Comparison of ENCODE assay signal across 25 cellular contexts in genomic region chr12:65817866-65818265, GRCh38. TPM values are rescaled to one million over a fixed set of nuclear protein-coding genes. Genes with fewer than 3 reads are reported as not detected.
DNase-seq lines count a peak whose midpoint lies in the region; ATAC-seq and TF ChIP-seq lines count a peak whose summit lies in the region.
"Had no signal": no experiment of that assay in that cellular context is flagged by ENCODE, and none has a peak within 500 bp of the region (broad histone marks: within the 10 kb centered on the region; RNA-seq: fewer than 3 reads in every experiment).

No MANE protein-coding gene starts in this region.

- H3K36me3 ChIP-seq in H7 (replicated peaks; ENCODE audit: control insufficient read depth, insufficient read depth, low read length) (no peaks in the 10 kb centered on the region), PC-3 (ENCODE audit: low read depth, low read length) (no peaks in the 10 kb centered on the region), neural progenitor cell (no peaks in the 10 kb centered on the region), transverse colon (no peaks in the 10 kb centered on the region)
- H3K36me3 ChIP-seq: BLaER1 had no signal

- H3K9me3 ChIP-seq in PC-3 (ENCODE audit: low read length) (no peaks in the 10 kb centered on the region), neural progenitor cell (ENCODE audit: low read depth) (no peaks in the 10 kb centered on the region), transverse colon (no peaks in the 10 kb centered on the region)
- H3K9me3 ChIP-seq: Caco-2 had no signal

- H4K20me1 ChIP-seq in PC-3 (ENCODE audit: low read length) = no peaks in the 10 kb centered on the region
- no peaks in the 10 kb centered on the region for H4K20me1 ChIP-seq in neural progenitor cell (ENCODE audit: low read depth)

- H3K27me3 ChIP-seq in H7 (ENCODE audit: control insufficient read depth, insufficient read depth, low read length) (no peaks in the 10 kb centered on the region), PC-3 (ENCODE audit: low read length) (no peaks in the 10 kb centered on the region), neural progenitor cell (no peaks in the 10 kb centered on the region), transverse colon (peaks cover 38% of the 10 kb centered on the region)

- H3K36me3 Mint-ChIP-seq in neural progenitor cell = peaks cover 13% of the 10 kb centered on the region

- H3K27me3 Mint-ChIP-seq in neural progenitor cell (ENCODE audit: insufficient read depth, low read depth) = peaks cover 2% of the 10 kb centered on the region

- in situ Hi-C loops in transverse colon (cut with MboI; ENCODE audit: low pct_ligation_motif_present in 1 of 4, low pct_unique_long_range_greater_than_20kb in 1 of 4, low sequenced_read_pairs in 3 of 4) = no loop called here

- DNase-seq in H7 = peak; percentile 32
- DNase-seq in PC-3 = no peak
- no peak for DNase-seq in epithelial cell of prostate (ENCODE audit: low read depth, low spot score)
- DNase-seq in neural progenitor cell (ENCODE audit: low spot score) = peak; percentile 22
- no peak for DNase-seq in midbrain (lab: John Stamatoyannopoulos, UW)
- DNase-seq in mesenteric fat pad (ENCODE audit: low spot score) = no peak
- DNase-seq in transverse colon = no peak
- DNase-seq in HPDE6-E6E7 (ENCODE audit: extremely low spot score) = no peak
- DNase-seq: Caco-2; CD4-positive, alpha-beta T cell; DMS 273 treated with DMSO at 0.1 percent for 48 hours; DND-41; GOT3; KBM-7; MM.1S; NCI-H1092; NCI-H1436; NCI-H1930; NCI-H226; NCI-H510A treated with DMSO at 0.1 percent for 48 hours; NCI-H748 treated with DMSO at 0.1 percent for 48 hours; SHP77; SW 1271 had no signal

- BruUV-seq in PC-3 (replicated peaks; lab: Mats Ljungman, UMichigan) = no TSS peak

- TF ChIP-seq EP300 in transverse colon (IDR thresholded peaks at IDR 0.05; ENCODE audit: low read depth) = no peak

- peaks cover 5% of the 10 kb centered on the region for H3F3A ChIP-seq in PC-3 (ENCODE audit: low read length, unreplicated experiment)
- H3F3A ChIP-seq in neural progenitor cell (ENCODE audit: low read depth) = peaks cover 21% of the 10 kb centered on the region

- H3K27ac Mint-ChIP-seq in neural progenitor cell = no peak overlapping the region
- H3K27ac Mint-ChIP-seq: CD4-positive, alpha-beta T cell had no signal

- peaks cover 35% of the 10 kb centered on the region for H3K4me1 ChIP-seq in PC-3 (ENCODE audit: insufficient read depth, low read length)
- H3K4me1 ChIP-seq in neural progenitor cell = peaks cover 24% of the 10 kb centered on the region
- H3K4me1 ChIP-seq in transverse colon = peaks cover 0 to 6% (median 1%) of the 10 kb centered on the region in 4 donors
- H3K4me1 ChIP-seq: BLaER1 had no signal

- POLR2A ChIA-PET in PC-3 (lab: Charles Lee; ENCODE audit: unreplicated experiment) = no interaction called here

- H3K79me2 ChIP-seq in PC-3 (ENCODE audit: low read length) (peaks cover 35% of the 10 kb centered on the region), neural progenitor cell (ENCODE audit: low read depth) (peaks cover 26% of the 10 kb centered on the region)

- intact Hi-C loops in PC-3 (cut with micrococcal nuclease) (no loop called here), transverse colon (cut with DNase I; ENCODE audit: low total_unique reads) (no loop called here)

- H3K4me2 ChIP-seq in PC-3 (ENCODE audit: low read length) (no peak overlapping the region), neural progenitor cell (no peak overlapping the region)
- H3K4me2 ChIP-seq: BLaER1 had no signal

- H3K9me2 ChIP-seq in PC-3 (replicated peaks; ENCODE audit: low read length) = no peaks in the 10 kb centered on the region

- peaks cover 4% of the 10 kb centered on the region for H3K9me3 Mint-ChIP-seq in neural progenitor cell
- H3K9me3 Mint-ChIP-seq: CD4-positive, alpha-beta T cell had no signal

- TF ChIP-seq CTCF in PC-3 (conservative IDR thresholded peaks at IDR 0.05; ENCODE audit: low read depth, low read length) = no peak
- TF ChIP-seq CTCF in neural progenitor cell (IDR thresholded peaks at IDR 0.05) = no peak
- no peak for TF ChIP-seq CTCF in transverse colon (IDR thresholded peaks at IDR 0.05)

- no peak overlapping the region for H3K4me3 Mint-ChIP-seq in neural progenitor cell
- H3K4me3 Mint-ChIP-seq: CD4-positive, alpha-beta T cell had no signal

- H2AFZ ChIP-seq in PC-3 (ENCODE audit: low read length) = no peak overlapping the region
- no peak overlapping the region for H2AFZ ChIP-seq in neural progenitor cell (replicated peaks)

- CTCF ChIA-PET in PC-3 (lab: Charles Lee) = no interaction called here

- no peak for ATAC-seq in PC-3
- ATAC-seq: HepG2 had no signal

- WGBS in transverse colon (ENCODE audit: low coverage in 1 of 2), 2 donors = 76% methylated on average over 1 of the region's 1 CpG; no CpG with 5 or more reads in 1 of the 2 donors

- H3K4me3 ChIP-seq in H7 (ENCODE audit: insufficient read depth, low read depth, low read length) (no peak overlapping the region), PC-3 (ENCODE audit: low read length) (no peak overlapping the region), neural progenitor cell (no peak overlapping the region), transverse colon (no peak overlapping the region)
- H3K4me3 ChIP-seq: BLaER1 had no signal

- H3K9ac ChIP-seq in PC-3 (ENCODE audit: low read length) (no peak overlapping the region), neural progenitor cell (no peak overlapping the region)
- H3K9ac ChIP-seq: BLaER1 had no signal

- TF ChIP-seq POLR2A in transverse colon (IDR thresholded peaks at IDR 0.05) = no peak

- H3K27ac ChIP-seq in PC-3 (ENCODE audit: low read length) (peak overlapping the region; percentile 73; the same call in 1 of the 2 replicates), epithelial cell of prostate (peak overlapping the region; percentile 99), neural progenitor cell (no peak overlapping the region), transverse colon (no peak overlapping the region)
- H3K27ac ChIP-seq: BLaER1 had no signal

- H3K4me1 Mint-ChIP-seq in neural progenitor cell = peaks cover 22% of the 10 kb centered on the region

RNA-seq across cellular contexts. Expression of gene HMGA2, which starts 6.4 kb away (rescaled TPM):
- total RNA-seq in H7 (2014; rRNA removed; shearing (Covaris generic)) = 61.1 and 61.9 TPM in 2 replicates
- total RNA-seq in PC-3 (2014; rRNA removed) = 159 and 171 TPM in 2 replicates
- total RNA-seq in neural progenitor cell (ENCODE audit: low replicate concordance) = 136 and 200 TPM in 2 replicates
- total RNA-seq in mesenteric fat pad = not detected
- total RNA-seq in transverse colon = 10 to 100 TPM in 2 of 4 donors, 1 to 10 TPM in 2; 7.4 to 15.7 (median 10.4) TPM
- total RNA-seq: CD4-positive, alpha-beta T cell had no signal

Comparison
In these comparisons a context has a peak if more than half of its experiments do, and no peak if none do; other contexts are left out.
1. DNase-seq: peak in H7 (single experiment) and neural progenitor cell (single experiment); none in PC-3 (single experiment), epithelial cell of prostate (single experiment), midbrain (single experiment), mesenteric fat pad (single experiment), transverse colon (single experiment) and HPDE6-E6E7 (single experiment).
2. H3K27ac ChIP-seq: peak in PC-3 (single experiment) and epithelial cell of prostate (single experiment); none in neural progenitor cell (single experiment) and transverse colon (0 of 4).